In genomic region chr19:46812898-46813569, GRCh38 we compare ENCODE assay signal across 13 cellular contexts. TPM values are rescaled to one million over a fixed set of nuclear protein-coding genes. Genes with fewer than 3 reads are reported as not detected.
DNase-seq lines count a peak whose midpoint lies in the region; ATAC-seq and TF ChIP-seq lines count a peak whose summit lies in the region.
"Had no signal": no experiment of that assay in that cellular context is flagged by ENCODE, and none has a peak within 500 bp of the region (broad histone marks: within the 10 kb centered on the region; RNA-seq: fewer than 3 reads in every experiment).

No MANE protein-coding gene starts in this region.

- peaks cover 10% of the 10 kb centered on the region for H3K4me1 Mint-ChIP-seq in WTC11
- H3K4me1 Mint-ChIP-seq: activated CD8-positive, alpha-beta memory T cell treated with anti-CD3 and anti-CD28 coated beads, Interleukin-2, amount 10 ng/mL, durations not matched to agents 7 days and 5 days; activated naive CD4-positive, alpha-beta T cell treated with anti-CD3 and anti-CD28 coated beads, Interleukin-2, amount 50 U/mL, for 24 hours; natural killer cell had no signal

- TF ChIP-seq CTCF in WTC11 (IDR thresholded peaks at IDR 0.05) (no peak), smooth muscle cell (IDR thresholded peaks at IDR 0.05; ENCODE audit: borderline replicate concordance, insufficient read depth, poor library complexity, severe bottlenecking) (no peak)

- H2AFZ ChIP-seq in smooth muscle cell (ENCODE audit: low read depth): peak overlapping the region; percentile 45

- no peaks in the 10 kb centered on the region for H3K36me3 ChIP-seq in smooth muscle cell (ENCODE audit: low read depth)

- POLR2A ChIA-PET in WTC11 (lab: Charles Lee): interaction anchor here (1.0 kb wide), 1 partner anchor 25 kb away, joined by 4 read pairs; the partner anchor contains the start of gene SLC1A5

- no peaks in the 10 kb centered on the region for H4K20me1 ChIP-seq in smooth muscle cell (ENCODE audit: low read depth)

- H3K36me3 Mint-ChIP-seq in WTC11: no peaks in the 10 kb centered on the region
- H3K36me3 Mint-ChIP-seq: activated CD8-positive, alpha-beta memory T cell treated with anti-CD3 and anti-CD28 coated beads, Interleukin-2, amount 10 ng/mL, durations not matched to agents 7 days and 5 days; activated naive CD4-positive, alpha-beta T cell treated with anti-CD3 and anti-CD28 coated beads, Interleukin-2, amount 50 U/mL, for 24 hours; natural killer cell had no signal

- no peaks in the 10 kb centered on the region for H3K9me3 Mint-ChIP-seq in WTC11
- H3K9me3 Mint-ChIP-seq: activated naive CD4-positive, alpha-beta T cell treated with anti-CD3 and anti-CD28 coated beads, Interleukin-2, amount 50 U/mL, for 24 hours; natural killer cell had no signal

- no peak overlapping the region for H3K27ac ChIP-seq in smooth muscle cell (ENCODE audit: low read depth)
- H3K27ac ChIP-seq: KMS-11 had no signal

- H3K4me2 ChIP-seq in smooth muscle cell: no peak overlapping the region
- H3K4me2 ChIP-seq: KMS-11 had no signal

- H3K9ac ChIP-seq in smooth muscle cell (ENCODE audit: low read depth): no peak overlapping the region
- H3K9ac ChIP-seq: KMS-11 had no signal

- CTCF ChIA-PET in WTC11 (lab: Charles Lee): interaction anchor here (0.7 kb wide), 1 partner anchor 55 kb away, joined by 3 read pairs; no protein-coding TSS in a partner anchor

- H3F3A ChIP-seq in smooth muscle cell (ENCODE audit: low read depth): no peaks in the 10 kb centered on the region

- no peak overlapping the region for H3K4me3 Mint-ChIP-seq in WTC11
- H3K4me3 Mint-ChIP-seq: activated CD8-positive, alpha-beta memory T cell treated with anti-CD3 and anti-CD28 coated beads, Interleukin-2, amount 10 ng/mL, durations not matched to agents 7 days and 5 days; activated naive CD4-positive, alpha-beta T cell treated with anti-CD3 and anti-CD28 coated beads, Interleukin-2, amount 50 U/mL, for 24 hours; natural killer cell had no signal

- peaks cover 3% of the 10 kb centered on the region for H3K4me1 ChIP-seq in smooth muscle cell (ENCODE audit: low read depth)

- no peak overlapping the region for H3K27ac Mint-ChIP-seq in WTC11
- H3K27ac Mint-ChIP-seq: activated CD8-positive, alpha-beta memory T cell treated with anti-CD3 and anti-CD28 coated beads, Interleukin-2, amount 10 ng/mL, durations not matched to agents 7 days and 5 days; activated naive CD4-positive, alpha-beta T cell treated with anti-CD3 and anti-CD28 coated beads, Interleukin-2, amount 50 U/mL, for 24 hours; natural killer cell had no signal

- H3K4me3 ChIP-seq in smooth muscle cell: no peak overlapping the region

- WGBS in smooth muscle cell (ENCODE audit: low lambda C conversion rate): 56% methylated on average over 21 of the region's 21 CpGs

- ATAC-seq in WTC11 (peak; percentile 46), HG02588 (IDR thresholded peaks at IDR 0.05; ENCODE audit: unreplicated experiment) (no peak), HG02885 (IDR thresholded peaks at IDR 0.05; ENCODE audit: poor library complexity, unreplicated experiment) (no peak)
- ATAC-seq: activated CD8-positive, alpha-beta memory T cell treated with anti-CD3 and anti-CD28 coated beads, Interleukin-2, amount 10 ng/mL, durations not matched to agents 7 days and 5 days; natural killer cell had no signal

- H3K27me3 ChIP-seq in smooth muscle cell (ENCODE audit: low read depth): no peaks in the 10 kb centered on the region

- no peaks in the 10 kb centered on the region for H3K9me3 ChIP-seq in smooth muscle cell (replicated peaks; ENCODE audit: low read depth)

- peak; percentile 21 for DNase-seq in EH (ENCODE audit: low read depth)
- DNase-seq in WTC11 (ENCODE audit: low spot score): peak; percentile 21
- peak; percentile 73 for DNase-seq in left kidney (ENCODE audit: low read depth, low spot score)
- DNase-seq in smooth muscle cell (lab: John Stamatoyannopoulos, UW; ENCODE audit: unreplicated experiment): no peak
- DNase-seq in HCEC 1CT: no peak
- DNase-seq in NCI-H146 treated with DMSO at 0.1 percent for 48 hours (lab: John Stamatoyannopoulos, UW; ENCODE audit: unreplicated experiment): no peak
- DNase-seq: activated CD8-positive, alpha-beta memory T cell treated with anti-CD3 and anti-CD28 coated beads, Interleukin-2, amount 10 ng/mL, durations not matched to agents 7 days and 5 days; EL; natural killer cell had no signal

- no peaks in the 10 kb centered on the region for H3K79me2 ChIP-seq in smooth muscle cell (ENCODE audit: low read depth)

- H3K27me3 Mint-ChIP-seq in WTC11 (ENCODE audit: low read depth): no peaks in the 10 kb centered on the region; the same call in 1 of the 2 replicates
- H3K27me3 Mint-ChIP-seq: activated naive CD4-positive, alpha-beta T cell treated with anti-CD3 and anti-CD28 coated beads, Interleukin-2, amount 50 U/mL, for 24 hours had no signal

TF ChIP-seq in WTC11, 78 proteins besides CTCF, POLR2A, EP300 and RAD21:
- TF ChIP-seq PRRX2 (CRISPR knock-in tag; IDR thresholded peaks at IDR 0.05): no peak
- no peak for TF ChIP-seq ZNF671 (CRISPR knock-in tag; IDR thresholded peaks at IDR 0.05)
- TF ChIP-seq HMGXB4 (CRISPR knock-in tag; IDR thresholded peaks at IDR 0.05): no peak
- TF ChIP-seq SMAD4 (CRISPR knock-in tag; IDR thresholded peaks at IDR 0.05): no peak
- no peak for TF ChIP-seq NR1H2 (CRISPR knock-in tag; IDR thresholded peaks at IDR 0.05)
- no peak for TF ChIP-seq ZSCAN18 (CRISPR knock-in tag; IDR thresholded peaks at IDR 0.05)
- no peak for TF ChIP-seq CREB1 (CRISPR knock-in tag; IDR thresholded peaks at IDR 0.05)
- no peak for TF ChIP-seq TCF7 (CRISPR knock-in tag; IDR thresholded peaks at IDR 0.05; ENCODE audit: low read depth)
- no peak for TF ChIP-seq FOXP1 (CRISPR knock-in tag; IDR thresholded peaks at IDR 0.05; ENCODE audit: borderline replicate concordance)
- TF ChIP-seq ETV6 (CRISPR knock-in tag; IDR thresholded peaks at IDR 0.05): no peak
- TF ChIP-seq ZNF263 (CRISPR knock-in tag; IDR thresholded peaks at IDR 0.05; ENCODE audit: low read depth): no peak; the same call in none of the 2 replicates
- no peak for TF ChIP-seq FOXK1 (CRISPR knock-in tag; IDR thresholded peaks at IDR 0.05)
- TF ChIP-seq ZBTB43 (CRISPR knock-in tag; IDR thresholded peaks at IDR 0.05): no peak
- TF ChIP-seq IRF2 (CRISPR knock-in tag; IDR thresholded peaks at IDR 0.05; ENCODE audit: borderline replicate concordance, low read depth): no peak
- TF ChIP-seq GRHL2 (CRISPR knock-in tag; IDR thresholded peaks at IDR 0.05; ENCODE audit: insufficient replicate concordance, severe bottlenecking): no peak
- TF ChIP-seq ZNF423 (CRISPR knock-in tag; IDR thresholded peaks at IDR 0.05): no peak
- no peak for TF ChIP-seq JUN (CRISPR knock-in tag; IDR thresholded peaks at IDR 0.05)

RNA-seq across cellular contexts. Expression of gene SLC1A5, which starts 24.6 kb away (rescaled TPM):
- total RNA-seq in WTC11 (2021) (173 to 239 TPM (median 187 TPM) in 3 replicates), smooth muscle cell (101 TPM in 2 replicates)
- polyA plus RNA-seq in smooth muscle cell: 224 and 231 TPM in 2 replicates

RNA-seq across cellular contexts. Expression of gene AP2S1, which starts 37.6 kb away (rescaled TPM):
- total RNA-seq in WTC11 (2021) (232 to 249 TPM (median 234 TPM) in 3 replicates), smooth muscle cell (142 and 204 TPM in 2 replicates)
- 471 and 488 TPM in 2 replicates for polyA plus RNA-seq in smooth muscle cell

RNA-seq across cellular contexts. Expression of gene ARHGAP35, which starts 47.8 kb away (rescaled TPM):
- 47.2 to 56.3 TPM (median 47.3 TPM) in 3 replicates for total RNA-seq in WTC11 (2021)
- total RNA-seq in smooth muscle cell: 19.8 and 20.0 TPM in 2 replicates
- 6.9 TPM in 2 replicates for polyA plus RNA-seq in smooth muscle cell

Comparison
In these comparisons a context has a peak if more than half of its experiments do, and no peak if none do; other contexts are left out.
1. DNase-seq: peak in EH (single experiment), WTC11 (single experiment) and left kidney (single experiment); none in smooth muscle cell (single experiment), HCEC 1CT (single experiment) and NCI-H146 treated with DMSO at 0.1 percent for 48 hours (single experiment).